In the genomic region with DNA sequence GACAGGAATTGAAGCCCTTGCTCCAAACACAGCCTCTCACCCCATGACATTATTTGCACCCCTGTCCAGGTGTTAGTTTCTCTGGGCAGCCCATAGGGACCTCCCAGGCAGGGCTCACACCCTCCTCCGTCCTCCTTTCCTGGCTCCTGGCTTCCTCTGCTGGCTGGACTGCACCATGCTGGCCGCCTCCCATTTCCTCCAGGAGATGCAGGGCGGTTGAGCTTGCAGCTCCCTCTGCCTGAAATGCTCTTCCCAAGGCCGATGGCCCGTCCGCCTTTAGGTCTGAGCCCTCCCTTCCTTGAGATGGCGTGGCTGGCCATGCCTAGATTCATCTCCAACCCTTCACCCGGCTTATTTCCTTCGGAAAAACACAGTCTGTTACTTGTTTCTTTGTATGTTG, we compare ENCODE assay signal across 21 cellular contexts.
DNase-seq lines count a peak whose midpoint lies in the region; ATAC-seq, FAIRE-seq and TF ChIP-seq lines count a peak whose summit lies in the region.
"Had no signal": no experiment of that assay in that cellular context is flagged by ENCODE, and none has a peak within 500 bp of the region (broad histone marks: within the 10 kb centered on the region; RNA-seq: fewer than 3 reads in every experiment).

No MANE protein-coding gene starts in this region.

- H4K5ac ChIP-seq in H1 (ENCODE audit: insufficient read length, low read depth, low read length): peak overlapping the region; percentile 38

- no peak overlapping the region for H2BK20ac ChIP-seq in H1 (ENCODE audit: low read length)

- H4K8ac ChIP-seq in H1 (ENCODE audit: extremely low read depth, insufficient read depth, low read length): no peak overlapping the region; the same call in 1 of the 2 replicates

- H3K4ac ChIP-seq in H1 (replicated peaks; ENCODE audit: insufficient read length, low read depth, low read length): no peak overlapping the region

- H3K56ac ChIP-seq in H1 (replicated peaks; ENCODE audit: insufficient read length, low read depth, low read length): no peak overlapping the region

- peak overlapping the region; percentile 49; the same call in 1 of the 2 replicates for H2BK5ac ChIP-seq in H1 (ENCODE audit: low read depth, low read length)

- POLR2A ChIA-PET in H1 (lab: Charles Lee; ENCODE audit: partially characterized antibody): no interaction called here
- POLR2A ChIA-PET in RWPE1 (lab: Yijun Ruan, JAX; ENCODE audit: low non-redundant PET): no interaction called here

- CTCF ChIA-PET in activated naive CD4-positive, alpha-beta T cell treated with anti-CD3 and anti-CD28 coated beads, Interleukin-2, amount 10 ng/mL, durations not matched to agents 7 days and 5 days (lab: Charles Lee): no interaction called here
- CTCF ChIA-PET in H1 (lab: Charles Lee; ENCODE audit: partially characterized antibody) (interaction anchor here (0.6 to 2.2 kb wide), 9 partner anchors 8 to 292 kb away, joined by 3 to 9 read pairs (median 3); no protein-coding TSS in a partner anchor), RWPE1 (lab: Yijun Ruan, JAX) (no interaction called here)

- H3K18ac ChIP-seq in H1 (ENCODE audit: extremely low read depth, low read length): peak overlapping the region; percentile 68; the same call in 1 of the 2 replicates

- 0 out of 2 replicates have a peak overlapping the region, but pooled peaks have one; percentile 19 for H2AK5ac ChIP-seq in H1 (ENCODE audit: low read depth, low read length)

- 70% methylated on average over 9 of the region's 9 CpGs; no CpG with 5 or more reads in 1 of the 2 experiments for WGBS in H1 (ENCODE audit: extremely low coverage in 1 of 2, insufficient coverage in 1 of 2, insufficient read length in 1 of 2, insufficient replicate concordance in 2 of 2, low coverage in 1 of 2, low lambda C conversion rate in 2 of 2, missing lambda C conversion rate in 1 of 2), 2 experiments
- WGBS in testis, 2 donors: 52 to 66% methylated on average over 9 of the region's 9 CpGs

- H2BK12ac ChIP-seq in H1 (ENCODE audit: low read depth, low read length): peak overlapping the region; percentile 68; the same call in 1 of the 2 replicates

- no peaks in the 10 kb centered on the region for H3K9me3 Mint-ChIP-seq in activated naive CD4-positive, alpha-beta T cell treated with anti-CD3 and anti-CD28 coated beads, Interleukin-2, amount 10 ng/mL, durations not matched to agents 7 days and 5 days
- H3K9me3 Mint-ChIP-seq: activated CD4-positive, alpha-beta memory T cell treated with anti-CD3 and anti-CD28 coated beads, Interleukin-2, amount 10 ng/mL, durations not matched to agents 7 days and 5 days; T-helper 2 cell treated with Interferon-gamma antibody and Interleukin-4, amounts not matched to agents 5 μg/mL and 100 μg/mL, for 36 hours had no signal

- no peak for FAIRE-seq in H1 (lab: Jason Lieb, UNC)
- FAIRE-seq: A204.1 had no signal

- H3K27me3 Mint-ChIP-seq in activated naive CD4-positive, alpha-beta T cell treated with anti-CD3 and anti-CD28 coated beads, Interleukin-2, amount 10 ng/mL, durations not matched to agents 7 days and 5 days: no peaks in the 10 kb centered on the region
- H3K27me3 Mint-ChIP-seq: activated CD4-positive, alpha-beta memory T cell treated with anti-CD3 and anti-CD28 coated beads, Interleukin-2, amount 10 ng/mL, durations not matched to agents 7 days and 5 days had no signal

- H4K91ac ChIP-seq in H1 (replicated peaks; ENCODE audit: insufficient read length, low read length): no peak overlapping the region

- no peak overlapping the region for H3K4me3 Mint-ChIP-seq in activated naive CD4-positive, alpha-beta T cell treated with anti-CD3 and anti-CD28 coated beads, Interleukin-2, amount 10 ng/mL, durations not matched to agents 7 days and 5 days
- H3K4me3 Mint-ChIP-seq: activated CD4-positive, alpha-beta memory T cell treated with anti-CD3 and anti-CD28 coated beads, Interleukin-2, amount 10 ng/mL, durations not matched to agents 7 days and 5 days; T-helper 2 cell treated with Interferon-gamma antibody and Interleukin-4, amounts not matched to agents 5 μg/mL and 100 μg/mL, for 36 hours had no signal

- peak overlapping the region; percentile 4 for H3K27ac Mint-ChIP-seq in activated naive CD4-positive, alpha-beta T cell treated with anti-CD3 and anti-CD28 coated beads, Interleukin-2, amount 10 ng/mL, durations not matched to agents 7 days and 5 days
- H3K27ac Mint-ChIP-seq: activated CD4-positive, alpha-beta memory T cell treated with anti-CD3 and anti-CD28 coated beads, Interleukin-2, amount 10 ng/mL, durations not matched to agents 7 days and 5 days; T-helper 2 cell treated with Interferon-gamma antibody and Interleukin-4, amounts not matched to agents 5 μg/mL and 100 μg/mL, for 36 hours had no signal

- ATAC-seq in GM19455 (IDR thresholded peaks at IDR 0.05; ENCODE audit: unreplicated experiment): no peak
- ATAC-seq: gastroesophageal sphincter, sciatic nerve had no signal

- H3K4me3 ChIP-seq in H1 (ENCODE audit: extremely low read depth in 1 of 4, insufficient read depth in 2 of 4, low read depth in 3 of 4, low read length in 4 of 4) (no peak overlapping the region), testis (no peak overlapping the region)
- H3K4me3 ChIP-seq: dorsolateral prefrontal cortex, gastroesophageal sphincter, lung had no signal

- intact Hi-C loops in testis (cut with DNase I; ENCODE audit: low total_unique reads): no loop called here

- no peak overlapping the region for H2BK120ac ChIP-seq in H1 (replicated peaks; ENCODE audit: low read depth, low read length)

- no peaks in the 10 kb centered on the region for H3K36me3 ChIP-seq in H1 (ENCODE audit: control insufficient read depth in 2 of 4, insufficient read depth in 4 of 4, low read length in 3 of 4)
- no peaks in the 10 kb centered on the region for H3K36me3 ChIP-seq in testis (ENCODE audit: low read depth, missing control alignments)
- H3K36me3 ChIP-seq: gastroesophageal sphincter had no signal

- H3K27me3 ChIP-seq in H1 (replicated peaks in 1 of 4; ENCODE audit: control insufficient read depth in 3 of 4, extremely low read depth in 1 of 4, insufficient read depth in 3 of 4, low read length in 3 of 4) (no peaks in the 10 kb centered on the region), testis (no peaks in the 10 kb centered on the region)
- H3K27me3 ChIP-seq: dorsolateral prefrontal cortex, gastroesophageal sphincter had no signal

- DNase-seq in activated naive CD4-positive, alpha-beta T cell treated with anti-CD3 and anti-CD28 coated beads, Interleukin-2, amount 10 ng/mL, durations not matched to agents 7 days and 5 days: no peak
- DNase-seq in activated naive CD4-positive, alpha-beta T cell (lab: John Stamatoyannopoulos, UW): no peak
- DNase-seq in H1 (ENCODE audit: low read depth in 1 of 2, low spot score in 2 of 2) (peak; percentile 23 to 55), islet precursor cell (peak; percentile 59), testis (peak; percentile 26), Kasumi-1 (lab: John Stamatoyannopoulos, UW) (no peak), RWPE1 (ENCODE audit: low spot score) (no peak)
- DNase-seq: activated CD4-positive, alpha-beta memory T cell treated with anti-CD3 and anti-CD28 coated beads, Interleukin-2, amount 10 ng/mL, durations not matched to agents 7 days and 5 days; activated CD4-positive, CD25-positive, alpha-beta regulatory T cell; activated T-cell treated with anti-CD3 and anti-CD28 coated beads for 4 hours; dorsolateral prefrontal cortex; EL; NCI-H1694; NCI-H82; stimulated activated CD4-positive, alpha-beta T cell treated with anti-CD3 and anti-CD28 coated beads, Interleukin-15, amount 100 ng/mL, for 24 hours had no signal

- no peak for TF ChIP-seq EP300 in H1 (IDR thresholded peaks at IDR 0.05; ENCODE audit: borderline replicate concordance in 1 of 2, low read depth in 2 of 2, low read length in 2 of 2)

- TF ChIP-seq POLR2A in H1 (IDR thresholded peaks at IDR 0.05; ENCODE audit: control extremely low read depth in 1 of 2, low read depth in 2 of 2, low read length in 2 of 2) (no peak), testis (IDR thresholded peaks at IDR 0.05) (no peak)

- H3K79me1 ChIP-seq in H1 (ENCODE audit: low read depth, low read length): no peaks in the 10 kb centered on the region

- no peaks in the 10 kb centered on the region for H3K4me1 Mint-ChIP-seq in activated naive CD4-positive, alpha-beta T cell treated with anti-CD3 and anti-CD28 coated beads, Interleukin-2, amount 10 ng/mL, durations not matched to agents 7 days and 5 days
- H3K4me1 Mint-ChIP-seq: activated CD4-positive, alpha-beta memory T cell treated with anti-CD3 and anti-CD28 coated beads, Interleukin-2, amount 10 ng/mL, durations not matched to agents 7 days and 5 days had no signal

- H2AFZ ChIP-seq in H1 (ENCODE audit: low read length): peak overlapping the region; percentile 49; the same call in 1 of the 2 replicates

- no peaks in the 10 kb centered on the region for H4K20me1 ChIP-seq in H1 (replicated peaks in 1 of 2; ENCODE audit: control insufficient read depth in 1 of 2, insufficient read depth in 2 of 2, low read length in 2 of 2)

- H3K4me1 ChIP-seq in H1 (replicated peaks in 1 of 4; ENCODE audit: control insufficient read depth in 3 of 4, insufficient read depth in 4 of 4, low read length in 3 of 4): peaks cover 3 to 20% (median 9%) of the 10 kb centered on the region in 4 experiments; a peak in 5 of 7 replicates
- peaks cover 3% of the 10 kb centered on the region for H3K4me1 ChIP-seq in testis

- peak; percentile 43 to 44; a peak in 3 of 4 replicates for TF ChIP-seq RAD21 in H1 (IDR thresholded peaks at IDR 0.05 in 1 of 2, conservative IDR thresholded peaks at IDR 0.05 in 1 of 2; ENCODE audit: low read depth in 2 of 2, low read length in 2 of 2)

- H3K9ac ChIP-seq in H1 (replicated peaks in 1 of 4; ENCODE audit: extremely low read depth in 1 of 4, low read depth in 3 of 4, low read length in 3 of 4): no peak overlapping the region

- H2BK15ac ChIP-seq in H1 (ENCODE audit: low read length): no peak overlapping the region; the same call in 1 of the 2 replicates

- no peak overlapping the region for H3K14ac ChIP-seq in H1 (ENCODE audit: insufficient read length)

- no peaks in the 10 kb centered on the region for H3K79me2 ChIP-seq in H1 (ENCODE audit: control insufficient read depth in 1 of 2, insufficient read depth in 2 of 2, low read length in 2 of 2)

- H3K4me2 ChIP-seq in H1 (ENCODE audit: insufficient read depth in 1 of 2, low read depth in 2 of 2, low read length in 2 of 2): no peak overlapping the region

- H3K27ac ChIP-seq in H1 (ENCODE audit: low read depth, low read length) (no peak overlapping the region), testis (no peak overlapping the region), RWPE1 (no peak overlapping the region)
- H3K27ac ChIP-seq: dorsolateral prefrontal cortex, gastroesophageal sphincter had no signal

- H3K23me2 ChIP-seq in H1 (ENCODE audit: low read depth, low read length): no peaks in the 10 kb centered on the region

- no peaks in the 10 kb centered on the region for H3K36me3 Mint-ChIP-seq in activated naive CD4-positive, alpha-beta T cell treated with anti-CD3 and anti-CD28 coated beads, Interleukin-2, amount 10 ng/mL, durations not matched to agents 7 days and 5 days

- TF ChIP-seq CTCF in H1 (IDR thresholded peaks at IDR 0.05; ENCODE audit: control extremely low read depth in 1 of 3, insufficient read depth in 1 of 3, low read depth in 1 of 3, low read length in 3 of 3) (peak in 2 of 3 experiments; percentile 24 to 38; a peak in 2 of 4 replicates), testis (IDR thresholded peaks at IDR 0.05) (no peak), RWPE1 (conservative IDR thresholded peaks at IDR 0.05; ENCODE audit: low read depth) (no peak)

- H3K9me3 ChIP-seq in H1 (ENCODE audit: insufficient read depth in 2 of 2, low read depth in 1 of 2, low read length in 1 of 2) (no peaks in the 10 kb centered on the region), testis (no peaks in the 10 kb centered on the region)
- H3K9me3 ChIP-seq: gastroesophageal sphincter had no signal

- H3K23ac ChIP-seq in H1 (ENCODE audit: insufficient read length): no peak overlapping the region

Comparison
In these comparisons a context has a peak if more than half of its experiments do, and no peak if none do; other contexts are left out.
1. DNase-seq: peak in H1 (2 of 2), islet precursor cell (single experiment) and testis (single experiment); none in activated naive CD4-positive, alpha-beta T cell treated with anti-CD3 and anti-CD28 coated beads, Interleukin-2, amount 10 ng/mL, durations not matched to agents 7 days and 5 days (single experiment), activated naive CD4-positive, alpha-beta T cell (0 of 4), Kasumi-1 (0 of 2) and RWPE1 (single experiment).
2. CTCF ChIP-seq: peak in H1 (2 of 3); none in testis (0 of 3) and RWPE1 (single experiment).